Comparison of ENCODE assay signal across 8 cellular contexts in genomic region chr7:100545636-100546128, GRCh38. TPM values are rescaled to one million over a fixed set of nuclear protein-coding genes. Genes with fewer than 3 reads are reported as not detected.
DNase-seq lines count a peak whose midpoint lies in the region; ATAC-seq and TF ChIP-seq lines count a peak whose summit lies in the region.

No MANE protein-coding gene starts in this region.

- H3K36me3 Mint-ChIP-seq in activated T-helper 17 cell treated with anti-CD3 and anti-CD28 coated beads, Interleukin-2, amount 50 U/mL, for 72 hours (ENCODE audit: low read depth): peaks cover 92% of the 10 kb centered on the region

- H3K27ac Mint-ChIP-seq in activated T-helper 17 cell treated with anti-CD3 and anti-CD28 coated beads, Interleukin-2, amount 50 U/mL, for 72 hours: peak overlapping the region; percentile 96

- no peak for TF ChIP-seq EP300 in gastroesophageal sphincter (IDR thresholded peaks at IDR 0.05)

- H3K27me3 Mint-ChIP-seq in activated T-helper 17 cell treated with anti-CD3 and anti-CD28 coated beads, Interleukin-2, amount 50 U/mL, for 72 hours: no peaks in the 10 kb centered on the region

- peak overlapping the region; percentile 37 for H3K4me2 ChIP-seq in Loucy (ENCODE audit: low read depth, low read length, poor library complexity, severe bottlenecking)

- H3F3A ChIP-seq in Loucy (ENCODE audit: low read depth): no peaks in the 10 kb centered on the region

- no peaks in the 10 kb centered on the region for H3K9me3 Mint-ChIP-seq in activated T-helper 17 cell treated with anti-CD3 and anti-CD28 coated beads, Interleukin-2, amount 50 U/mL, for 72 hours

- no peaks in the 10 kb centered on the region for H3K27me3 ChIP-seq in Loucy (ENCODE audit: insufficient read depth, low read length, poor library complexity, severe bottlenecking)
- H3K27me3 ChIP-seq in gastroesophageal sphincter: no peaks in the 10 kb centered on the region
- no peaks in the 10 kb centered on the region for H3K27me3 ChIP-seq in prostate gland (replicated peaks; ENCODE audit: insufficient read depth)

- H3K9ac ChIP-seq in Loucy (ENCODE audit: low read depth, low read length, poor library complexity, severe bottlenecking): peak overlapping the region; percentile 9

- peak; percentile 77 for ATAC-seq in activated T-helper 17 cell treated with anti-CD3 and anti-CD28 coated beads, Interleukin-2, amount 50 U/mL, for 72 hours (replicated peaks)
- ATAC-seq in gastroesophageal sphincter: peak; percentile 90

- DNase-seq in DMS53 treated with DMSO at 0.1 percent for 48 hours (lab: John Stamatoyannopoulos, UW; ENCODE audit: unreplicated experiment) (peak; percentile 44), GM20000 (ENCODE audit: low spot score) (peak; percentile 69), prostate gland (ENCODE audit: low spot score) (peak; percentile 35), SHP77 (lab: John Stamatoyannopoulos, UW) (no peak), NCI-H82 (lab: John Stamatoyannopoulos, UW) (no peak)

- TF ChIP-seq CTCF in GM20000 (IDR thresholded peaks at IDR 0.05; ENCODE audit: extremely low read depth, missing control alignments) (peak; percentile 0), Loucy (conservative IDR thresholded peaks at IDR 0.05; ENCODE audit: low read length) (no peak; the same call in 1 of the 2 replicates), gastroesophageal sphincter (IDR thresholded peaks at IDR 0.05) (peak in 3 of 4 experiments; percentile 22 to 37 (median 26)), prostate gland (IDR thresholded peaks at IDR 0.05) (peak in 1 of 4 experiments; percentile 13)

- H3K9me2 ChIP-seq in Loucy (replicated peaks; ENCODE audit: low read depth, low read length): no peaks in the 10 kb centered on the region

- TF ChIP-seq POLR2A in gastroesophageal sphincter (IDR thresholded peaks at IDR 0.05) (no peak), prostate gland (IDR thresholded peaks at IDR 0.05) (no peak)

- H3K9me3 ChIP-seq in Loucy (ENCODE audit: insufficient read depth, low read depth, low read length) (no peaks in the 10 kb centered on the region), gastroesophageal sphincter (no peaks in the 10 kb centered on the region), prostate gland (no peaks in the 10 kb centered on the region)

- H3K27ac ChIP-seq in gastroesophageal sphincter (peak overlapping the region; percentile 90 to 98 (median 96)), prostate gland (peak overlapping the region; percentile 93 to 94)

- H3K4me3 ChIP-seq in Loucy (ENCODE audit: low read length, poor library complexity, severe bottlenecking): no peak overlapping the region
- H3K4me3 ChIP-seq in gastroesophageal sphincter: no peak overlapping the region
- H3K4me3 ChIP-seq in prostate gland: peak overlapping the region in 1 of 2 donors; percentile 3

- WGBS in gastroesophageal sphincter (ENCODE audit: low coverage in 1 of 2), 2 donors: 29% methylated on average over 1 of the region's 2 CpGs; no CpG with 5 or more reads in 1 of the 2 donors
- WGBS in prostate gland: 0% methylated on average over 2 of the region's 2 CpGs

- no peak overlapping the region for H2AFZ ChIP-seq in Loucy (ENCODE audit: low read length)

- H3K4me1 ChIP-seq in Loucy (ENCODE audit: insufficient read depth, low read length, poor library complexity, severe bottlenecking) (peaks cover 51% of the 10 kb centered on the region), gastroesophageal sphincter (peaks cover 46 to 91% (median 49%) of the 10 kb centered on the region in 3 donors), prostate gland (replicated peaks) (peaks cover 44% of the 10 kb centered on the region)

- no peaks in the 10 kb centered on the region; the same call in 1 of the 2 replicates for H3K36me3 ChIP-seq in Loucy (ENCODE audit: insufficient read depth, low read length)
- peaks cover 0 to 18% of the 10 kb centered on the region in 2 donors for H3K36me3 ChIP-seq in gastroesophageal sphincter
- no peaks in the 10 kb centered on the region for H3K36me3 ChIP-seq in prostate gland

- intact Hi-C loops in prostate gland (cut with DNase I): no loop called here

- H4K20me1 ChIP-seq in Loucy (ENCODE audit: insufficient read depth, low read length, poor library complexity, severe bottlenecking): no peaks in the 10 kb centered on the region

- peaks cover 76% of the 10 kb centered on the region for H3K4me1 Mint-ChIP-seq in activated T-helper 17 cell treated with anti-CD3 and anti-CD28 coated beads, Interleukin-2, amount 50 U/mL, for 72 hours

- peak overlapping the region; percentile 74 for H3K4me3 Mint-ChIP-seq in activated T-helper 17 cell treated with anti-CD3 and anti-CD28 coated beads, Interleukin-2, amount 50 U/mL, for 72 hours

- peaks cover 16% of the 10 kb centered on the region; the same call in 1 of the 2 replicates for H3K79me2 ChIP-seq in Loucy (ENCODE audit: insufficient read depth, low read length)

RNA-seq across cellular contexts. Expression of gene AGFG2, which starts 6.7 kb away (rescaled TPM):
- total RNA-seq in activated T-helper 17 cell treated with anti-CD3 and anti-CD28 coated beads, Interleukin-2, amount 50 U/mL, for 72 hours: 10 to 100 TPM; 48.3 to 50.7 TPM
- 10 to 100 TPM; 26.0 to 60.1 (median 36.6) TPM for total RNA-seq in gastroesophageal sphincter
- 10 to 100 TPM; 33.0 to 94.9 TPM for total RNA-seq in prostate gland

RNA-seq across cellular contexts. Expression of gene SAP25, which starts 28.0 kb away (rescaled TPM):
- total RNA-seq in activated T-helper 17 cell treated with anti-CD3 and anti-CD28 coated beads, Interleukin-2, amount 50 U/mL, for 72 hours: 10 to 100 TPM in 1 of 2 donors, 1 to 10 TPM in 1; 7.6 to 12.9 TPM
- total RNA-seq in gastroesophageal sphincter (1 to 10 TPM in 1 of 4 donors, not detected in 3; 5.6 TPM), prostate gland (10 to 100 TPM in 1 of 2 donors, 1 to 10 TPM in 1; 2.5 to 19.5 TPM)

RNA-seq across cellular contexts. Expression of gene LRCH4, which starts 40.2 kb away (rescaled TPM):
- 10 to 100 TPM; 81.1 to 96.4 TPM for total RNA-seq in activated T-helper 17 cell treated with anti-CD3 and anti-CD28 coated beads, Interleukin-2, amount 50 U/mL, for 72 hours
- total RNA-seq in gastroesophageal sphincter: 10 to 100 TPM; 16.1 to 53.2 (median 50.0) TPM
- total RNA-seq in prostate gland: 100 to 1,000 TPM in 1 of 2 donors, 10 to 100 TPM in 1; 66.8 to 202 TPM

RNA-seq across cellular contexts. Expression of gene FBXO24, which starts 40.4 kb away (rescaled TPM):
- 1 to 10 TPM; 1.5 to 5.6 TPM for total RNA-seq in activated T-helper 17 cell treated with anti-CD3 and anti-CD28 coated beads, Interleukin-2, amount 50 U/mL, for 72 hours
- 1 to 10 TPM in 2 of 4 donors, not detected in 2; 1.8 to 1.9 TPM for total RNA-seq in gastroesophageal sphincter
- total RNA-seq in prostate gland: 1 to 10 TPM; 2.3 to 9.7 TPM

RNA-seq across cellular contexts. Expression of gene PCOLCE, which starts 56.5 kb away (rescaled TPM):
- 10 to 100 TPM; 10.7 to 22.2 TPM for total RNA-seq in activated T-helper 17 cell treated with anti-CD3 and anti-CD28 coated beads, Interleukin-2, amount 50 U/mL, for 72 hours
- 10 to 100 TPM in 3 of 4 donors, 1 to 10 TPM in 1; 6.8 to 42.5 (median 16.6) TPM for total RNA-seq in gastroesophageal sphincter
- total RNA-seq in prostate gland: 10 to 100 TPM; 11.8 to 49.5 TPM

Comparison
In these comparisons a context has a peak if more than half of its experiments do, and no peak if none do; other contexts are left out.
1. DNase-seq: peak in DMS53 treated with DMSO at 0.1 percent for 48 hours (single experiment), GM20000 (single experiment) and prostate gland (single experiment); none in SHP77 (0 of 2) and NCI-H82 (single experiment).